1 cellular context compared by ENCODE assay signal in genomic region chrX:135521405-135522131, GRCh38.
TF ChIP-seq lines count a peak whose summit lies in the region.

No MANE protein-coding gene starts in this region.

TF ChIP-seq in SK-N-SH treated with all-trans-retinoic acid at 6 μM for 48 hours, 23 proteins besides CTCF, POLR2A, EP300 and RAD21 (continued from another document):
- TF ChIP-seq, protein P1, sequence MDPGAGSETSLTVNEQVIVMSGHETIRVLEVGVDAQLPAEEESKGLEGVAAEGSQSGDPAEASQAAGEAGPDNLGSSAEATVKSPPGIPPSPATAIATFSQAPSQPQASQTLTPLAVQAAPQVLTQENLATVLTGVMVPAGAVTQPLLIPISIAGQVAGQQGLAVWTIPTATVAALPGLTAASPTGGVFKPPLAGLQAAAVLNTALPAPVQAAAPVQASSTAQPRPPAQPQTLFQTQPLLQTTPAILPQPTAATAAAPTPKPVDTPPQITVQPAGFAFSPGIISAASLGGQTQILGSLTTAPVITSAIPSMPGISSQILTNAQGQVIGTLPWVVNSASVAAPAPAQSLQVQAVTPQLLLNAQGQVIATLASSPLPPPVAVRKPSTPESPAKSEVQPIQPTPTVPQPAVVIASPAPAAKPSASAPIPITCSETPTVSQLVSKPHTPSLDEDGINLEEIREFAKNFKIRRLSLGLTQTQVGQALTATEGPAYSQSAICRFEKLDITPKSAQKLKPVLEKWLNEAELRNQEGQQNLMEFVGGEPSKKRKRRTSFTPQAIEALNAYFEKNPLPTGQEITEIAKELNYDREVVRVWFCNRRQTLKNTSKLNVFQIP (CRISPR knock-in tag; IDR thresholded peaks at IDR 0.05; ENCODE audit: borderline replicate concordance, low read depth) = no peak
- TF ChIP-seq ZFP30 (CRISPR knock-in tag; IDR thresholded peaks at IDR 0.05) (no peak), ZFP3 (CRISPR knock-in tag; IDR thresholded peaks at IDR 0.05) (no peak)
